In genomic region chr4:51884055-51884454, GRCh38 we compare ENCODE assay signal across 17 cellular contexts. TPM values are rescaled to one million over a fixed set of nuclear protein-coding genes. Genes with fewer than 3 reads are reported as not detected.
DNase-seq lines count a peak whose midpoint lies in the region; ATAC-seq and TF ChIP-seq lines count a peak whose summit lies in the region.
"Had no signal": no experiment of that assay in that cellular context is flagged by ENCODE, and none has a peak within 500 bp of the region (broad histone marks: within the 10 kb centered on the region; RNA-seq: fewer than 3 reads in every experiment).

No MANE protein-coding gene starts in this region.

- ATAC-seq in heart right ventricle (no peak), HG02798 (IDR thresholded peaks at IDR 0.05; ENCODE audit: poor library complexity, unreplicated experiment) (no peak), HG02981 (IDR thresholded peaks at IDR 0.05; ENCODE audit: unreplicated experiment) (no peak)
- ATAC-seq: K562, PC-3 had no signal

- H3K4me3 ChIP-seq in cardiac muscle cell (no peak overlapping the region), heart right ventricle (no peak overlapping the region), BE2C (ENCODE audit: low read depth, low read length) (no peak overlapping the region)
- H3K4me3 ChIP-seq: HAP-1, K562 had no signal

- TF ChIP-seq CTCF in cardiac muscle cell (IDR thresholded peaks at IDR 0.05; ENCODE audit: low read depth, low read length): no peak
- no peak for TF ChIP-seq CTCF in heart right ventricle (IDR thresholded peaks at IDR 0.05)
- no peak for TF ChIP-seq CTCF in BE2C (IDR thresholded peaks at IDR 0.05; ENCODE audit: low read depth, low read length)

- DNase-seq in cardiac muscle cell (ENCODE audit: low read depth in 1 of 2, low spot score in 1 of 2) (no peak), heart right ventricle (no peak), astrocyte of the hippocampus (ENCODE audit: low read depth, low spot score) (peak; percentile 23), iPS-NIHi11 (ENCODE audit: low spot score) (peak; percentile 13), BE2C (no peak), hepatic stellate cell (ENCODE audit: low spot score) (no peak)
- DNase-seq: DMS53; NCI-H1092; NCI-H187; NCI-H69; NK-92 treated with Interleukin-12 subunit alpha and Interleukin-12 subunit beta, amount 100 ng/mL, for 24 hours; PC-3 had no signal

- H3K9me3 ChIP-seq in cardiac muscle cell (ENCODE audit: low read depth) (no peaks in the 10 kb centered on the region), heart right ventricle (no peaks in the 10 kb centered on the region), BE2C (no peaks in the 10 kb centered on the region)
- H3K9me3 ChIP-seq: HAP-1 had no signal

- peaks cover 24% of the 10 kb centered on the region for H3K36me3 ChIP-seq in cardiac muscle cell
- H3K36me3 ChIP-seq in heart right ventricle: peaks cover 0 to 92% (median 18%) of the 10 kb centered on the region in 9 donors
- peaks cover 47% of the 10 kb centered on the region for H3K36me3 ChIP-seq in BE2C

- H3K27me3 ChIP-seq in cardiac muscle cell (no peaks in the 10 kb centered on the region), heart right ventricle (no peaks in the 10 kb centered on the region), BE2C (no peaks in the 10 kb centered on the region)

- intact Hi-C loops in heart right ventricle (cut with DNase I): no loop called here

- H3K27ac ChIP-seq in cardiac muscle cell (peak overlapping the region; percentile 31), heart right ventricle (no peak overlapping the region)
- H3K27ac ChIP-seq: C4-2B had no signal

- 54 to 67% methylated on average over 2 of the region's 2 CpGs for WGBS in heart right ventricle, 2 donors

- H3K4me1 ChIP-seq in cardiac muscle cell (ENCODE audit: low read depth) (peaks cover 3% of the 10 kb centered on the region), heart right ventricle (no peaks in the 10 kb centered on the region), BE2C (no peaks in the 10 kb centered on the region)
- H3K4me1 ChIP-seq: HAP-1 had no signal

RNA-seq across cellular contexts. Expression of gene DCUN1D4, which starts 41.1 kb away (rescaled TPM):
- total RNA-seq in cardiac muscle cell (18.0 and 25.5 TPM in 2 replicates), heart right ventricle (10 to 100 TPM; 30.6 to 48.7 (median 37.6) TPM)
- polyA plus RNA-seq in cardiac muscle cell (28.2 and 31.2 TPM in 2 replicates), heart right ventricle (10 to 100 TPM; 11.0 to 21.1 TPM)
- polyA plus RNA-seq in BE2C (2012; ENCODE audit: insufficient read depth, insufficient read length, low read depth): 25.6 TPM

Comparison
In these comparisons a context has a peak if more than half of its experiments do, and no peak if none do; other contexts are left out.
1. DNase-seq: peak in astrocyte of the hippocampus (single experiment) and iPS-NIHi11 (single experiment); none in cardiac muscle cell (0 of 2), heart right ventricle (0 of 2), BE2C (single experiment) and hepatic stellate cell (single experiment).